ENCODE assay signal across 1 cellular context in genomic region chr6:43038727-43039126, GRCh38.
TF ChIP-seq lines count a peak whose summit lies in the region.

No MANE protein-coding gene starts in this region.

TF ChIP-seq in HepG2, 621 proteins besides CTCF, POLR2A, EP300 and RAD21:
- peak; percentile 42 for TF ChIP-seq AGO2 (optimal IDR thresholded peaks at IDR 0.05; ENCODE audit: low read depth, low read length)
- peak; percentile 14; the same call in 1 of the 2 replicates for TF ChIP-seq POLR2G (IDR thresholded peaks at IDR 0.05; ENCODE audit: low read depth, low read length)
- TF ChIP-seq RBFOX2 (IDR thresholded peaks at IDR 0.05; ENCODE audit: low read depth, low read length), result 0 out of 2 replicates have a peak, but pooled peaks have one; percentile 34
- TF ChIP-seq ZNF607 (CRISPR knock-in tag; IDR thresholded peaks at IDR 0.05; ENCODE audit: borderline replicate concordance), result no peak
